Comparison of ENCODE assay signal across 1 cellular context in the genomic region with DNA sequence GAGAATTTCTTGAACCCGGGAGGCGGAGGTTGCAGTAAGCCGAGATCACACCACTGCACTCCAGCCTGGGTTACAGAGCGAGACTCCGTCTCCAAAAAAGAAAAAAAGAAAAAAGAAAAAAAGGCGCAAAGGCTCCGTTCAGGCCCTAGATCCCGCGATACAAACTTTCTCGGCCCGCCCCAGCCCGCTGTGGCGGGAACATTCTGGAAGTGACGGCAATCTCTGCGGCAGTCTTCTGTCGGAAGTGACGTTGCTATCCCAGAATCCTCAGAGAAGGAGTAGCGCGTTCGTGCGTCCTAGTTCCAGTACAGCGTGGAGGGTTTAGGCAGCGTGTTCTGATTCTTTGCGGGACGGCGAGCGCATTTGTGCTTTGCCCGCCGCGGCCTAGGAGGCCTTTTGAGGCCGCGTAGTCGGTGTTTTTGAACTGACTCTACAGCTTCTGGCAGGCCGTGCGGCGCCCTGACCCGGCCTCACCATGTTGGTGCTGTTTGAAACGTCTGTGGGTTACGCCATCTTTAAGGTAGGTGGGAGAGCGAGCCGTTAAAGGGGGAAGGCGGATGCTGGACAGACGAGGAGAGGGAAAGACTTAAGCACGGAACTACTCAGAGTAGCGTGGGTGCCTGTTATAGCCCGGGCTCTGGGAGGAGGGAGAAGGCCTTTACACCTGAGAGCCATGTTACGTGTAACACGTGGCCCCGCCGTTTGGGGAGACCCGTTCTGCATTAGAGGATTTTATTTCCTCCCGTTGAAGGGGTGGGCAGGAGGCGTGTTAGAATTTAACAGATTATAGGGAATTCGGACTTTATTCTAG.
TF ChIP-seq lines count a peak whose summit lies in the region.

NOP58 (plus strand) TSS at position 297 of the 811 bp plus-strand sequence; CDS start at position 476, 179 bp downstream.

TF ChIP-seq in K562, 482 proteins besides CTCF, POLR2A, EP300 and RAD21 (continued from another document and continues in another):
- TF ChIP-seq ZBTB40 (IDR thresholded peaks at IDR 0.05), result peak; percentile 90
- no peak for TF ChIP-seq ZBTB40 (CRISPR knock-in tag; IDR thresholded peaks at IDR 0.05)
- TF ChIP-seq TFE3 (CRISPR knock-in tag; IDR thresholded peaks at IDR 0.05), result no peak
- TF ChIP-seq, protein P1, sequence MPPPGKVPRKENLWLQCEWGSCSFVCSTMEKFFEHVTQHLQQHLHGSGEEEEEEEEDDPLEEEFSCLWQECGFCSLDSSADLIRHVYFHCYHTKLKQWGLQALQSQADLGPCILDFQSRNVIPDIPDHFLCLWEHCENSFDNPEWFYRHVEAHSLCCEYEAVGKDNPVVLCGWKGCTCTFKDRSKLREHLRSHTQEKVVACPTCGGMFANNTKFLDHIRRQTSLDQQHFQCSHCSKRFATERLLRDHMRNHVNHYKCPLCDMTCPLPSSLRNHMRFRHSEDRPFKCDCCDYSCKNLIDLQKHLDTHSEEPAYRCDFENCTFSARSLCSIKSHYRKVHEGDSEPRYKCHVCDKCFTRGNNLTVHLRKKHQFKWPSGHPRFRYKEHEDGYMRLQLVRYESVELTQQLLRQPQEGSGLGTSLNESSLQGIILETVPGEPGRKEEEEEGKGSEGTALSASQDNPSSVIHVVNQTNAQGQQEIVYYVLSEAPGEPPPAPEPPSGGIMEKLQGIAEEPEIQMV (tag; conservative IDR thresholded peaks at IDR 0.05; ENCODE audit: low read depth), result no peak
- TF ChIP-seq ARID1B (IDR thresholded peaks at IDR 0.05), result no peak
- TF ChIP-seq ZFP1 (CRISPR knock-in tag; IDR thresholded peaks at IDR 0.05), result no peak
- no peak for TF ChIP-seq ZNF280B (CRISPR knock-in tag; IDR thresholded peaks at IDR 0.05)
- no peak for TF ChIP-seq FOXM1 (IDR thresholded peaks at IDR 0.05; ENCODE audit: low read depth)
- TF ChIP-seq FOXM1 (CRISPR knock-in tag; IDR thresholded peaks at IDR 0.05; ENCODE audit: low read depth), result no peak
- TF ChIP-seq HNRNPL (IDR thresholded peaks at IDR 0.05; ENCODE audit: low read depth, low read length), result no peak
- no peak for TF ChIP-seq TBL1XR1 (IDR thresholded peaks at IDR 0.05; ENCODE audit: low read length in 2 of 2)
- TF ChIP-seq PHB (CRISPR knock-in tag; IDR thresholded peaks at IDR 0.05), result no peak
- TF ChIP-seq NFIC (IDR thresholded peaks at IDR 0.05), result no peak
- no peak for TF ChIP-seq PREB (CRISPR knock-in tag; IDR thresholded peaks at IDR 0.05)
- no peak for TF ChIP-seq NEUROD1 (IDR thresholded peaks at IDR 0.05; ENCODE audit: borderline replicate concordance, low read depth, low read length, partially characterized antibody)
- no peak for TF ChIP-seq MAZ (CRISPR knock-in tag; conservative IDR thresholded peaks at IDR 0.05 in 1 of 2, IDR thresholded peaks at IDR 0.05 in 1 of 2)
- TF ChIP-seq RBM34 (IDR thresholded peaks at IDR 0.05; ENCODE audit: borderline replicate concordance, insufficient read depth, low read length), result no peak
- TF ChIP-seq NRF1 (conservative IDR thresholded peaks at IDR 0.05 in 1 of 2, IDR thresholded peaks at IDR 0.05 in 1 of 2), result no peak; a peak in 1 of 4 replicates
- TF ChIP-seq IRF1 (CRISPR knock-in tag; IDR thresholded peaks at IDR 0.05; ENCODE audit: borderline replicate concordance), result no peak
- no peak for TF ChIP-seq SRF (CRISPR knock-in tag; IDR thresholded peaks at IDR 0.05)
- TF ChIP-seq RAD51 (IDR thresholded peaks at IDR 0.05; ENCODE audit: borderline replicate concordance, low read depth), result no peak
- TF ChIP-seq CSDE1 (IDR thresholded peaks at IDR 0.05), result peak in 1 of 2 experiments; percentile 45; a peak in 1 of 4 replicates
- no peak for TF ChIP-seq HIVEP1 (CRISPR knock-in tag; IDR thresholded peaks at IDR 0.05)
- no peak for TF ChIP-seq ZNF23 (CRISPR knock-in tag; IDR thresholded peaks at IDR 0.05)
- TF ChIP-seq ARNT (IDR thresholded peaks at IDR 0.05), result no peak
- TF ChIP-seq ZNF586 (CRISPR knock-in tag; conservative IDR thresholded peaks at IDR 0.05), result no peak
- no peak for TF ChIP-seq SREBF2 (CRISPR knock-in tag; IDR thresholded peaks at IDR 0.05)
- TF ChIP-seq WHSC1 (IDR thresholded peaks at IDR 0.05; ENCODE audit: low read length), result no peak
- no peak; the same call in 1 of the 2 replicates for TF ChIP-seq LCOR (CRISPR knock-in tag; IDR thresholded peaks at IDR 0.05)
- TF ChIP-seq MTF1 (CRISPR knock-in tag; IDR thresholded peaks at IDR 0.05; ENCODE audit: borderline replicate concordance), result no peak
- TF ChIP-seq, protein P2, sequence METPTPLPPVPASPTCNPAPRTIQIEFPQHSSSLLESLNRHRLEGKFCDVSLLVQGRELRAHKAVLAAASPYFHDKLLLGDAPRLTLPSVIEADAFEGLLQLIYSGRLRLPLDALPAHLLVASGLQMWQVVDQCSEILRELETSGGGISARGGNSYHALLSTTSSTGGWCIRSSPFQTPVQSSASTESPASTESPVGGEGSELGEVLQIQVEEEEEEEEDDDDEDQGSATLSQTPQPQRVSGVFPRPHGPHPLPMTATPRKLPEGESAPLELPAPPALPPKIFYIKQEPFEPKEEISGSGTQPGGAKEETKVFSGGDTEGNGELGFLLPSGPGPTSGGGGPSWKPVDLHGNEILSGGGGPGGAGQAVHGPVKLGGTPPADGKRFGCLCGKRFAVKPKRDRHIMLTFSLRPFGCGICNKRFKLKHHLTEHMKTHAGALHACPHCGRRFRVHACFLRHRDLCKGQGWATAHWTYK (CRISPR knock-in tag; IDR thresholded peaks at IDR 0.05), result no peak
- TF ChIP-seq THAP12 (CRISPR knock-in tag; IDR thresholded peaks at IDR 0.05), result peak; percentile 63; the same call in 1 of the 2 replicates
- no peak for TF ChIP-seq FOXA1 (IDR thresholded peaks at IDR 0.05; ENCODE audit: borderline replicate concordance)
- no peak for TF ChIP-seq RFX5 (IDR thresholded peaks at IDR 0.05; ENCODE audit: low read depth, low read length)
- no peak for TF ChIP-seq SETDB1 (IDR thresholded peaks at IDR 0.05; ENCODE audit: low read length)
- no peak for TF ChIP-seq DMBX1 (CRISPR knock-in tag; IDR thresholded peaks at IDR 0.05; ENCODE audit: borderline replicate concordance)
- TF ChIP-seq, protein P3, sequence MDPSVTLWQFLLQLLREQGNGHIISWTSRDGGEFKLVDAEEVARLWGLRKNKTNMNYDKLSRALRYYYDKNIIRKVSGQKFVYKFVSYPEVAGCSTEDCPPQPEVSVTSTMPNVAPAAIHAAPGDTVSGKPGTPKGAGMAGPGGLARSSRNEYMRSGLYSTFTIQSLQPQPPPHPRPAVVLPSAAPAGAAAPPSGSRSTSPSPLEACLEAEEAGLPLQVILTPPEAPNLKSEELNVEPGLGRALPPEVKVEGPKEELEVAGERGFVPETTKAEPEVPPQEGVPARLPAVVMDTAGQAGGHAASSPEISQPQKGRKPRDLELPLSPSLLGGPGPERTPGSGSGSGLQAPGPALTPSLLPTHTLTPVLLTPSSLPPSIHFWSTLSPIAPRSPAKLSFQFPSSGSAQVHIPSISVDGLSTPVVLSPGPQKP (CRISPR knock-in tag; IDR thresholded peaks at IDR 0.05), result no peak
